ENCODE assay signal across 1 cellular context in the genomic region with DNA sequence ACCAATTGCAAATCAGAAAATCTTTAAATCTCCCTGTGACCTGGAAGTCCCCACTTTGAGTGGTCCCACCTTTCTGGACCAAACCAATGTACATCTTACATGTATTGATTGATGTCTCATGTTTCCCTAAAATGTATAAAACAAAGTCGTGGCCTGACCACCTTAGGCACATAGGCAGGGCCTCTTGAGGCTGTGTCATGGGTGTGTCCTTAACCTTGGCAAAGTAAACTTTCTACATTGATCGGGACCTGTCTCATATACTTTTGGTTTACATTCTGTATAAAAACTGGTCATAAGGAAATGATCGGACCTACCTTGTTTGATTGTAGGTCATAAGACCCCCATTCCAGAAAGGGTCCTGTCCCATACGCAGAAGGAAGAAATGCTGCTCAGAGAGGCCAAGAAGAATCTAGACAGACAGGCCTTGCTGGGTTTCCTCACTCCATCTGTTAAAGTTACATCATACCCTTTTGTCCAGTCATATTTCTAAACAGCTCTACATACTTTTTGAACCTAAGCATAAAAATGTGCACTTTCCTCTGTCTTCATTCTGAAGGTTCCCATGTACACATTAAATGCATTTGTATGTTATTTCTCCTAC.
TF ChIP-seq lines count a peak whose summit lies in the region.

No MANE protein-coding gene starts in this region.

TF ChIP-seq in WTC11, 78 proteins besides CTCF, POLR2A, EP300 and RAD21:
- TF ChIP-seq ELF4 (CRISPR knock-in tag; IDR thresholded peaks at IDR 0.05; ENCODE audit: low read depth): no peak
